1 cellular context compared by ENCODE assay signal in the genomic region with DNA sequence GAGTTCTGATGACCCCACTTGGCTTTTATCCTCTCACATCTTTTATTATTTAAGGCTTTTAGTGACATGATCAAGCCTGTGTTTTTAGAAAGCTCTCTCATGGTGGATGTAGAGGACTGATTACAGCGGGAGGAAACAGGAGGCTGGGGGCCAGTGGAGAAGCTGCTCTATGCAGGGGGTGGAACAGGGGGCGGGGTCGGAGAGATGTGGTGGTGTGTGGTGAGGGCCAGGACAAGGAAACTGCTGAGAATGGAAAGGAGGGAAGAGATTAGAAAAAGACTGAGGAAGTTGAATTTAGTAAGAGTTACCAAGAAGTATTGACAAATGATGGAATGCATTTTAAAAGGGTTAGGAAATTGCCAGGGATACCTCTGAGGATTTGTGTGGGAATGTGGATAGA.
TF ChIP-seq lines count a peak whose summit lies in the region.

No MANE protein-coding gene starts in this region.

TF ChIP-seq in H1, 55 proteins besides CTCF, POLR2A, EP300 and RAD21 (continued from another document):
- TF ChIP-seq, protein P1, sequence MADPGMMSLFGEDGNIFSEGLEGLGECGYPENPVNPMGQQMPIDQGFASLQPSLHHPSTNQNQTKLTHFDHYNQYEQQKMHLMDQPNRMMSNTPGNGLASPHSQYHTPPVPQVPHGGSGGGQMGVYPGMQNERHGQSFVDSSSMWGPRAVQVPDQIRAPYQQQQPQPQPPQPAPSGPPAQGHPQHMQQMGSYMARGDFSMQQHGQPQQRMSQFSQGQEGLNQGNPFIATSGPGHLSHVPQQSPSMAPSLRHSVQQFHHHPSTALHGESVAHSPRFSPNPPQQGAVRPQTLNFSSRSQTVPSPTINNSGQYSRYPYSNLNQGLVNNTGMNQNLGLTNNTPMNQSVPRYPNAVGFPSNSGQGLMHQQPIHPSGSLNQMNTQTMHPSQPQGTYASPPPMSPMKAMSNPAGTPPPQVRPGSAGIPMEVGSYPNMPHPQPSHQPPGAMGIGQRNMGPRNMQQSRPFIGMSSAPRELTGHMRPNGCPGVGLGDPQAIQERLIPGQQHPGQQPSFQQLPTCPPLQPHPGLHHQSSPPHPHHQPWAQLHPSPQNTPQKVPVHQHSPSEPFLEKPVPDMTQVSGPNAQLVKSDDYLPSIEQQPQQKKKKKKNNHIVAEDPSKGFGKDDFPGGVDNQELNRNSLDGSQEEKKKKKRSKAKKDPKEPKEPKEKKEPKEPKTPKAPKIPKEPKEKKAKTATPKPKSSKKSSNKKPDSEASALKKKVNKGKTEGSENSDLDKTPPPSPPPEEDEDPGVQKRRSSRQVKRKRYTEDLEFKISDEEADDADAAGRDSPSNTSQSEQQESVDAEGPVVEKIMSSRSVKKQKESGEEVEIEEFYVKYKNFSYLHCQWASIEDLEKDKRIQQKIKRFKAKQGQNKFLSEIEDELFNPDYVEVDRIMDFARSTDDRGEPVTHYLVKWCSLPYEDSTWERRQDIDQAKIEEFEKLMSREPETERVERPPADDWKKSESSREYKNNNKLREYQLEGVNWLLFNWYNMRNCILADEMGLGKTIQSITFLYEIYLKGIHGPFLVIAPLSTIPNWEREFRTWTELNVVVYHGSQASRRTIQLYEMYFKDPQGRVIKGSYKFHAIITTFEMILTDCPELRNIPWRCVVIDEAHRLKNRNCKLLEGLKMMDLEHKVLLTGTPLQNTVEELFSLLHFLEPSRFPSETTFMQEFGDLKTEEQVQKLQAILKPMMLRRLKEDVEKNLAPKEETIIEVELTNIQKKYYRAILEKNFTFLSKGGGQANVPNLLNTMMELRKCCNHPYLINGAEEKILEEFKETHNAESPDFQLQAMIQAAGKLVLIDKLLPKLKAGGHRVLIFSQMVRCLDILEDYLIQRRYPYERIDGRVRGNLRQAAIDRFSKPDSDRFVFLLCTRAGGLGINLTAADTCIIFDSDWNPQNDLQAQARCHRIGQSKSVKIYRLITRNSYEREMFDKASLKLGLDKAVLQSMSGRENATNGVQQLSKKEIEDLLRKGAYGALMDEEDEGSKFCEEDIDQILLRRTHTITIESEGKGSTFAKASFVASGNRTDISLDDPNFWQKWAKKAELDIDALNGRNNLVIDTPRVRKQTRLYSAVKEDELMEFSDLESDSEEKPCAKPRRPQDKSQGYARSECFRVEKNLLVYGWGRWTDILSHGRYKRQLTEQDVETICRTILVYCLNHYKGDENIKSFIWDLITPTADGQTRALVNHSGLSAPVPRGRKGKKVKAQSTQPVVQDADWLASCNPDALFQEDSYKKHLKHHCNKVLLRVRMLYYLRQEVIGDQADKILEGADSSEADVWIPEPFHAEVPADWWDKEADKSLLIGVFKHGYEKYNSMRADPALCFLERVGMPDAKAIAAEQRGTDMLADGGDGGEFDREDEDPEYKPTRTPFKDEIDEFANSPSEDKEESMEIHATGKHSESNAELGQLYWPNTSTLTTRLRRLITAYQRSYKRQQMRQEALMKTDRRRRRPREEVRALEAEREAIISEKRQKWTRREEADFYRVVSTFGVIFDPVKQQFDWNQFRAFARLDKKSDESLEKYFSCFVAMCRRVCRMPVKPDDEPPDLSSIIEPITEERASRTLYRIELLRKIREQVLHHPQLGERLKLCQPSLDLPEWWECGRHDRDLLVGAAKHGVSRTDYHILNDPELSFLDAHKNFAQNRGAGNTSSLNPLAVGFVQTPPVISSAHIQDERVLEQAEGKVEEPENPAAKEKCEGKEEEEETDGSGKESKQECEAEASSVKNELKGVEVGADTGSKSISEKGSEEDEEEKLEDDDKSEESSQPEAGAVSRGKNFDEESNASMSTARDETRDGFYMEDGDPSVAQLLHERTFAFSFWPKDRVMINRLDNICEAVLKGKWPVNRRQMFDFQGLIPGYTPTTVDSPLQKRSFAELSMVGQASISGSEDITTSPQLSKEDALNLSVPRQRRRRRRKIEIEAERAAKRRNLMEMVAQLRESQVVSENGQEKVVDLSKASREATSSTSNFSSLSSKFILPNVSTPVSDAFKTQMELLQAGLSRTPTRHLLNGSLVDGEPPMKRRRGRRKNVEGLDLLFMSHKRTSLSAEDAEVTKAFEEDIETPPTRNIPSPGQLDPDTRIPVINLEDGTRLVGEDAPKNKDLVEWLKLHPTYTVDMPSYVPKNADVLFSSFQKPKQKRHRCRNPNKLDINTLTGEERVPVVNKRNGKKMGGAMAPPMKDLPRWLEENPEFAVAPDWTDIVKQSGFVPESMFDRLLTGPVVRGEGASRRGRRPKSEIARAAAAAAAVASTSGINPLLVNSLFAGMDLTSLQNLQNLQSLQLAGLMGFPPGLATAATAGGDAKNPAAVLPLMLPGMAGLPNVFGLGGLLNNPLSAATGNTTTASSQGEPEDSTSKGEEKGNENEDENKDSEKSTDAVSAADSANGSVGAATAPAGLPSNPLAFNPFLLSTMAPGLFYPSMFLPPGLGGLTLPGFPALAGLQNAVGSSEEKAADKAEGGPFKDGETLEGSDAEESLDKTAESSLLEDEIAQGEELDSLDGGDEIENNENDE (IDR thresholded peaks at IDR 0.05; ENCODE audit: insufficient replicate concordance, low read length): no peak
